Comparison of ENCODE assay signal across 1 cellular context in genomic region chr14:101495827-101496778, GRCh38.
TF ChIP-seq lines count a peak whose summit lies in the region.

No MANE protein-coding gene starts in this region.

TF ChIP-seq in GM23338, 12 proteins besides CTCF, POLR2A, EP300 and RAD21 (continued from another document):
- TF ChIP-seq ZNF462 (CRISPR knock-in tag; IDR thresholded peaks at IDR 0.05) (no peak), JUNB (IDR thresholded peaks at IDR 0.05; ENCODE audit: unreplicated experiment) (no peak), POLR2AphosphoS5 (IDR thresholded peaks at IDR 0.05; ENCODE audit: low read depth) (no peak), STAT1 (IDR thresholded peaks at IDR 0.05; ENCODE audit: unreplicated experiment) (no peak), ZNF331 (CRISPR knock-in tag; IDR thresholded peaks at IDR 0.05; ENCODE audit: low read depth) (no peak), CREB1 (CRISPR knock-in tag; IDR thresholded peaks at IDR 0.05; ENCODE audit: low read depth) (no peak)
